In the genomic region with DNA sequence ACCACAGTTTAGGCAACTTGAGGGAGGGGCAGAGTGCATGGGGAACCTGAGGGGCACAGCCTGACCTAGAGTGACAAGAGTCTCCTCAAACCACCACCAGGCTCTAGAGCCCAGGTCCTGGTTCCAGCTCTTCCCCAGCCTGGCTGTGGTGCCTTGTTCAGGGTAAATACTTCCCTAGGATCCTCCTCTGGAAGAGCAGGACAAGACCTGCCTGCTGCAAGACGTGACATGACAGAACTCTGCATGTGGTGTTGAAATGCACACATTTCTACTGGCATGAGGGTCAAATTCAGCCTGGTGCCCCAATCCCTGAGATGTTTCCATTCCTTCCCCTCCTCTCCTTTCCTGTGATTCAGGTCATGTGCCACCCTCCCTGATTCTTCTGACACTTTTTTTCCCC, we compare ENCODE assay signal across 31 cellular contexts. TPM values are rescaled to one million over a fixed set of nuclear protein-coding genes. Genes with fewer than 3 reads are reported as not detected.
A peak's percentile ranks its signal among the peaks of the same experiment; 100 is the strongest.
DNase-seq lines count a peak whose midpoint lies in the region; ATAC-seq and TF ChIP-seq lines count a peak whose summit lies in the region.
"Had no signal": no experiment of that assay in that cellular context is flagged by ENCODE, and none has a peak within 500 bp of the region (broad histone marks: within the 10 kb centered on the region; RNA-seq: fewer than 3 reads in every experiment).

No MANE protein-coding gene starts in this region.

- H2BK20ac ChIP-seq in H9 (ENCODE audit: low read depth, low read length, poor library complexity, severe bottlenecking): no peak overlapping the region

- H3K4me1 ChIP-seq in RWPE2 (ENCODE audit: insufficient read depth, poor library complexity, severe bottlenecking): peaks cover 11% of the 10 kb centered on the region
- peaks cover 13 to 16% of the 10 kb centered on the region in 2 donors for H3K4me1 ChIP-seq in neuronal stem cell (ENCODE audit: control insufficient read depth in 2 of 2, insufficient read depth in 1 of 2, low read depth in 1 of 2, low read length in 2 of 2)
- peaks cover 6% of the 10 kb centered on the region; the same call in 1 of the 2 replicates for H3K4me1 ChIP-seq in H9 (ENCODE audit: insufficient read depth, low read length)

- H3K14ac ChIP-seq in neuronal stem cell (ENCODE audit: low read length) (no peak overlapping the region), H9 (ENCODE audit: insufficient read depth, low read length) (no peak overlapping the region)

- no peak overlapping the region for H3K4me3 Mint-ChIP-seq in H9
- H3K4me3 Mint-ChIP-seq: activated naive CD8-positive, alpha-beta T cell treated with anti-CD3 and anti-CD28 coated beads, Interleukin-2, amount 10 ng/mL, durations not matched to agents 7 days and 5 days; natural killer cell; T-helper 2 cell treated with Interferon-gamma antibody and Interleukin-4, amounts not matched to agents 5 μg/mL and 100 μg/mL, for 36 hours had no signal

- H3K79me2 ChIP-seq in H9 (ENCODE audit: insufficient read depth, low read length): no peaks in the 10 kb centered on the region

- H4K91ac ChIP-seq in neuronal stem cell (ENCODE audit: low read depth, low read length, poor library complexity): no peak overlapping the region
- H4K91ac ChIP-seq in H9 (ENCODE audit: insufficient read length, low read depth, low read length): no peak overlapping the region

- H3K4me3 ChIP-seq in RWPE2 (ENCODE audit: severe bottlenecking) (no peak overlapping the region), dorsolateral prefrontal cortex (peak overlapping the region in 6 of 59 donors; percentile 0 to 92 (median 85)), neuronal stem cell (ENCODE audit: low read length in 2 of 2) (no peak overlapping the region)
- H3K4me3 ChIP-seq: esophagus muscularis mucosa, gastroesophageal sphincter, smooth muscle cell, thoracic aorta had no signal

- no peak overlapping the region for H4K5ac ChIP-seq in H9 (ENCODE audit: insufficient read length, low read depth, low read length)

- H3K36me3 ChIP-seq in RWPE2 (ENCODE audit: low read depth): peaks cover 53% of the 10 kb centered on the region
- H3K36me3 ChIP-seq in neuronal stem cell (replicated peaks in 1 of 2; ENCODE audit: control insufficient read depth in 2 of 2, insufficient read depth in 2 of 2, low read length in 2 of 2): no peaks in the 10 kb centered on the region
- H3K36me3 ChIP-seq: thoracic aorta had no signal

- no peak overlapping the region for H2BK15ac ChIP-seq in neuronal stem cell (ENCODE audit: low read length)
- no peak overlapping the region for H2BK15ac ChIP-seq in H9 (ENCODE audit: low read depth, low read length)

- no peaks in the 10 kb centered on the region for H4K20me1 ChIP-seq in H9 (ENCODE audit: control insufficient read depth, insufficient read depth, insufficient read length)

- H3K23me2 ChIP-seq in H9 (ENCODE audit: insufficient read length, low read depth, low read length, poor library complexity, severe bottlenecking): peaks cover 7% of the 10 kb centered on the region

- intact Hi-C loops in dorsolateral prefrontal cortex (cut with DNase I): no loop called here

- H3K27ac ChIP-seq in RWPE2 (ENCODE audit: poor library complexity, severe bottlenecking) (peak overlapping the region; percentile 73), dorsolateral prefrontal cortex (peak overlapping the region in 53 of 59 donors; percentile 12 to 97 (median 94)), neuronal stem cell (replicated peaks; ENCODE audit: low read length) (no peak overlapping the region), H9 (ENCODE audit: insufficient read length, low read depth, low read length) (no peak overlapping the region)
- H3K27ac ChIP-seq: 22Rv1, C4-2B, esophagus muscularis mucosa, gastroesophageal sphincter, thoracic aorta had no signal

- H4K8ac ChIP-seq in neuronal stem cell (ENCODE audit: low read depth, low read length) (no peak overlapping the region), H9 (replicated peaks; ENCODE audit: insufficient read length, low read depth, low read length) (no peak overlapping the region)

- H2BK5ac ChIP-seq in neuronal stem cell (ENCODE audit: low read length) (no peak overlapping the region), H9 (ENCODE audit: insufficient read length, low read length) (no peak overlapping the region)

- H3K4ac ChIP-seq in neuronal stem cell (ENCODE audit: low read length) (no peak overlapping the region), H9 (ENCODE audit: low read depth, low read length) (no peak overlapping the region)

- no peak overlapping the region for H3T11ph ChIP-seq in H9 (ENCODE audit: low read length)

- peaks cover 42% of the 10 kb centered on the region for H3K27me3 Mint-ChIP-seq in H9 (ENCODE audit: low read depth)
- H3K27me3 Mint-ChIP-seq: activated naive CD8-positive, alpha-beta T cell treated with anti-CD3 and anti-CD28 coated beads, Interleukin-2, amount 10 ng/mL, durations not matched to agents 7 days and 5 days had no signal

- DNase-seq in DMS 273 (lab: John Stamatoyannopoulos, UW; ENCODE audit: unreplicated experiment) (peak; percentile 8), DMS 273 treated with DMSO at 0.1 percent for 48 hours (lab: John Stamatoyannopoulos, UW) (no peak), RWPE2 (ENCODE audit: low spot score) (no peak), dorsolateral prefrontal cortex (no peak), neuronal stem cell (ENCODE audit: low spot score) (no peak), H9 (no peak), retina (no peak), NCI-H1092 (lab: John Stamatoyannopoulos, UW) (no peak)
- DNase-seq: activated CD8-positive, alpha-beta memory T cell treated with anti-CD3 and anti-CD28 coated beads for 24 hours; activated naive CD8-positive, alpha-beta T cell treated with anti-CD3 and anti-CD28 coated beads, Interleukin-2, amount 10 ng/mL, durations not matched to agents 7 days and 5 days; activated T-cell treated with anti-CD3 and anti-CD28 coated beads for 4 hours; Caco-2; central memory CD4-positive, alpha-beta T cell; kidney glomerular epithelial cell; midbrain; natural killer cell; NCI-H1417 treated with DMSO at 0.1 percent for 48 hours; NCI-H2081; NCI-H446; NCI-H748 treated with DMSO at 0.1 percent for 48 hours; SIG-M5; stimulated activated naive CD4-positive, alpha-beta T cell had no signal

- H3K18ac ChIP-seq in neuronal stem cell (ENCODE audit: low read length) (no peak overlapping the region), H9 (ENCODE audit: insufficient read length, low read depth, low read length) (no peak overlapping the region)

- peaks cover 0 to 13% (median 3%) of the 10 kb centered on the region in 3 experiments; a peak in 3 of 7 replicates for H3K36me3 Mint-ChIP-seq in H9 (ENCODE audit: insufficient read depth in 1 of 3, low read depth in 3 of 3)
- H3K36me3 Mint-ChIP-seq: activated naive CD8-positive, alpha-beta T cell treated with anti-CD3 and anti-CD28 coated beads, Interleukin-2, amount 10 ng/mL, durations not matched to agents 7 days and 5 days; natural killer cell had no signal

- H2BK120ac ChIP-seq in neuronal stem cell (ENCODE audit: low read depth, low read length) (no peak overlapping the region), H9 (ENCODE audit: low read depth, low read length, poor library complexity, severe bottlenecking) (no peak overlapping the region)

- TF ChIP-seq CTCF in RWPE2 (IDR thresholded peaks at IDR 0.05; ENCODE audit: poor library complexity, severe bottlenecking) (no peak), dorsolateral prefrontal cortex (IDR thresholded peaks at IDR 0.05 in 54 of 56, conservative IDR thresholded peaks at IDR 0.05 in 2 of 56; ENCODE audit: low read depth in 1 of 56, partially characterized antibody in 56 of 56) (no peak), H9 (conservative IDR thresholded peaks at IDR 0.05) (no peak)

- H3K4me2 ChIP-seq in neuronal stem cell (ENCODE audit: insufficient read depth, low read length, poor library complexity, severe bottlenecking) (no peak overlapping the region), H9 (ENCODE audit: insufficient read depth, insufficient read length, low read length) (no peak overlapping the region)
- H3K4me2 ChIP-seq: smooth muscle cell had no signal

- H3K79me1 ChIP-seq in neuronal stem cell (ENCODE audit: low read depth, low read length) (no peaks in the 10 kb centered on the region), H9 (ENCODE audit: insufficient read depth, low read depth, low read length, poor library complexity, severe bottlenecking) (no peaks in the 10 kb centered on the region)

- no peaks in the 10 kb centered on the region; a peak in 1 of 5 replicates for H3K9me3 Mint-ChIP-seq in H9
- H3K9me3 Mint-ChIP-seq: activated naive CD8-positive, alpha-beta T cell treated with anti-CD3 and anti-CD28 coated beads, Interleukin-2, amount 10 ng/mL, durations not matched to agents 7 days and 5 days; activated T-helper 2 cell treated with anti-CD3 and anti-CD28 coated beads, Interferon-gamma antibody, Interleukin-2, Interleukin-4, amounts not matched to agents 10 μg/mL and 5 μg/mL and 100 μg/mL, durations not matched to agents 14 hours and 24 hours and 36 hours; natural killer cell; T-helper 2 cell treated with Interferon-gamma antibody and Interleukin-4, amounts not matched to agents 5 μg/mL and 100 μg/mL, for 36 hours had no signal

- WGBS in neuronal stem cell (ENCODE audit: extremely low coverage in 2 of 2, insufficient read length in 2 of 2, insufficient replicate concordance in 1 of 2), 2 donors: no CpG with 5 or more reads among the region's 1 CpG
- no CpG with 5 or more reads among the region's 1 CpG for WGBS in H9 (ENCODE audit: extremely low coverage, insufficient read length, low lambda C conversion rate)

- no peak overlapping the region for H3K27ac Mint-ChIP-seq in H9
- H3K27ac Mint-ChIP-seq: activated naive CD8-positive, alpha-beta T cell treated with anti-CD3 and anti-CD28 coated beads, Interleukin-2, amount 10 ng/mL, durations not matched to agents 7 days and 5 days; activated T-helper 2 cell treated with anti-CD3 and anti-CD28 coated beads, Interferon-gamma antibody, Interleukin-2, Interleukin-4, amounts not matched to agents 10 μg/mL and 5 μg/mL and 100 μg/mL, durations not matched to agents 14 hours and 24 hours and 36 hours; natural killer cell; T-helper 2 cell treated with Interferon-gamma antibody and Interleukin-4, amounts not matched to agents 5 μg/mL and 100 μg/mL, for 36 hours had no signal

- peak; percentile 48; the same call in 2 of the 3 replicates for ATAC-seq in RWPE2 (ENCODE audit: low read depth)
- ATAC-seq: gastroesophageal sphincter, natural killer cell, Panc1 had no signal

- H3K9me3 ChIP-seq in RWPE2 (ENCODE audit: severe bottlenecking) (no peaks in the 10 kb centered on the region), neuronal stem cell (replicated peaks in 1 of 2; ENCODE audit: control insufficient read depth in 2 of 2, insufficient read depth in 1 of 2, low read depth in 1 of 2, low read length in 2 of 2) (no peaks in the 10 kb centered on the region), H9 (ENCODE audit: control insufficient read depth, low read depth, low read length) (no peaks in the 10 kb centered on the region)
- H3K9me3 ChIP-seq: Caco-2, esophagus muscularis mucosa, gastroesophageal sphincter, thoracic aorta had no signal

- no peak overlapping the region for H3K23ac ChIP-seq in neuronal stem cell (ENCODE audit: low read depth, low read length, poor library complexity)
- no peak overlapping the region for H3K23ac ChIP-seq in H9 (ENCODE audit: insufficient read length, low read depth, low read length)

- no peak overlapping the region for H3K56ac ChIP-seq in H9 (ENCODE audit: insufficient read length, low read depth, low read length)

- H2BK12ac ChIP-seq in neuronal stem cell (ENCODE audit: low read length) (no peak overlapping the region), H9 (ENCODE audit: insufficient read length, low read depth, low read length) (no peak overlapping the region)

- H2AFZ ChIP-seq in neuronal stem cell (ENCODE audit: low read length): no peak overlapping the region
- H2AFZ ChIP-seq in H9 (ENCODE audit: low read length): no peak overlapping the region

- peak overlapping the region; percentile 20 for H2AK5ac ChIP-seq in neuronal stem cell (ENCODE audit: low read depth, low read length)
- H2AK5ac ChIP-seq in H9 (ENCODE audit: insufficient read length, low read length): no peak overlapping the region

- H3K4me1 Mint-ChIP-seq in H9: peaks cover 29 to 30% of the 10 kb centered on the region in 2 experiments

- H3K9ac ChIP-seq in neuronal stem cell (ENCODE audit: low read depth, low read length, poor library complexity): no peak overlapping the region
- no peak overlapping the region for H3K9ac ChIP-seq in H9 (ENCODE audit: extremely low read depth, insufficient read length, low read length)

- H3K27me3 ChIP-seq in RWPE2 (ENCODE audit: insufficient read depth, poor library complexity, severe bottlenecking) (no peaks in the 10 kb centered on the region), dorsolateral prefrontal cortex (no peaks in the 10 kb centered on the region), neuronal stem cell (ENCODE audit: control insufficient read depth in 3 of 3, insufficient read depth in 3 of 3, low read depth in 1 of 3, low read length in 3 of 3) (peaks cover 0 to 22% (median 10%) of the 10 kb centered on the region in 3 experiments), H9 (ENCODE audit: insufficient read depth, low read length) (peaks cover 4% of the 10 kb centered on the region; the same call in 1 of the 2 replicates)
- H3K27me3 ChIP-seq: esophagus muscularis mucosa, gastroesophageal sphincter had no signal

RNA-seq across cellular contexts. Expression of gene SEC14L2, which starts 3.3 kb away (rescaled TPM):
- total RNA-seq in dorsolateral prefrontal cortex (100 to 1,000 TPM in 7 of 120 experiments, 10 to 100 TPM in 113; 48.9 to 142 (median 72.0) TPM), H9 (2021) (8.2 and 8.5 TPM in 2 replicates)
- 2.3 TPM for polyA plus RNA-seq in neuronal stem cell (2013, experiment 1 of 2)
- 2.2 TPM for polyA plus RNA-seq in neuronal stem cell (2013, experiment 2 of 2)

RNA-seq across cellular contexts. Expression of gene RNF215, which starts 12.9 kb away (rescaled TPM):
- total RNA-seq in dorsolateral prefrontal cortex: 10 to 100 TPM; 18.9 to 55.4 (median 34.4) TPM
- polyA plus RNA-seq in neuronal stem cell (2013, experiment 1 of 2): 9.1 TPM
- polyA plus RNA-seq in neuronal stem cell (2013, experiment 2 of 2): 9.6 TPM
- 22.6 and 24.5 TPM in 2 replicates for total RNA-seq in H9 (2021)

RNA-seq across cellular contexts. Expression of gene MTFP1, which starts 25.4 kb away (rescaled TPM):
- total RNA-seq in dorsolateral prefrontal cortex (10 to 100 TPM in 3 of 120 experiments, 1 to 10 TPM in 117; 1.3 to 14.2 (median 4.0) TPM), H9 (2021) (46.8 and 56.8 TPM in 2 replicates)
- polyA plus RNA-seq in neuronal stem cell (2013, experiment 1 of 2): 14.0 TPM
- polyA plus RNA-seq in neuronal stem cell (2013, experiment 2 of 2): 14.3 TPM

RNA-seq across cellular contexts. Expression of gene CCDC157, which starts 43.4 kb away (rescaled TPM):
- total RNA-seq in dorsolateral prefrontal cortex (10 to 100 TPM in 1 of 120 experiments, 1 to 10 TPM in 119; 1.9 to 13.1 (median 6.2) TPM), H9 (2021) (4.3 and 4.8 TPM in 2 replicates)
- 4.8 TPM for polyA plus RNA-seq in neuronal stem cell (2013, experiment 1 of 2)
- polyA plus RNA-seq in neuronal stem cell (2013, experiment 2 of 2): 4.9 TPM

RNA-seq across cellular contexts. Expression of gene SF3A1, which starts 43.5 kb away (rescaled TPM):
- total RNA-seq in dorsolateral prefrontal cortex (100 to 1,000 TPM; 120 to 195 (median 158) TPM), H9 (2021) (211 and 225 TPM in 2 replicates)
- 131 TPM for polyA plus RNA-seq in neuronal stem cell (2013, experiment 1 of 2)
- polyA plus RNA-seq in neuronal stem cell (2013, experiment 2 of 2): 132 TPM

Comparison
In these comparisons a context has a peak if more than half of its experiments do, and no peak if none do; other contexts are left out.
1. H3K27ac ChIP-seq: peak in RWPE2 (single experiment) and dorsolateral prefrontal cortex (53 of 59); none in neuronal stem cell (single experiment) and H9 (single experiment).